16 cellular contexts compared by ENCODE assay signal in genomic region chr19:17322854-17323253, GRCh38. TPM values are rescaled to one million over a fixed set of nuclear protein-coding genes. Genes with fewer than 3 reads are reported as not detected.
DNase-seq lines count a peak whose midpoint lies in the region; ATAC-seq and TF ChIP-seq lines count a peak whose summit lies in the region.
"Had no signal": no experiment of that assay in that cellular context is flagged by ENCODE, and none has a peak within 500 bp of the region (broad histone marks: within the 10 kb centered on the region; RNA-seq: fewer than 3 reads in every experiment).

No MANE protein-coding gene starts in this region.

- peak overlapping the region in 3 of 5 donors; percentile 39 to 54 (median 47) for H3K27ac ChIP-seq in adrenal gland
- H3K27ac ChIP-seq: epithelial cell of prostate had no signal

- H3K36me3 Mint-ChIP-seq in activated T-cell treated with anti-CD3 and anti-CD28 coated beads, Interleukin-2, amount 50 U/mL, for 72 hours (ENCODE audit: insufficient read depth in 2 of 2), result peaks cover 1 to 3% of the 10 kb centered on the region in 2 donors
- H3K36me3 Mint-ChIP-seq in activated T-cell treated with anti-CD3 and anti-CD28 coated beads, Interleukin-2, amount 50 U/mL, for 4 hours (ENCODE audit: insufficient read depth), result peaks cover 7% of the 10 kb centered on the region
- peaks cover 51% of the 10 kb centered on the region for H3K36me3 Mint-ChIP-seq in stimulated activated effector memory CD8-positive, alpha-beta T cell treated with anti-CD3 and anti-CD28 coated beads, Interleukin-12 subunit alpha, Interleukin-12 subunit beta, amount 100 ng/mL, for 72 hours

- intact Hi-C loops in adrenal gland (cut with DNase I), result no loop called here
- intact Hi-C loops in head of caudate nucleus (cut with DNase I), result no loop called here

- H3K36me3 ChIP-seq in adrenal gland (replicated peaks in 1 of 2), result peaks cover 0 to 20% of the 10 kb centered on the region in 2 donors

- peak overlapping the region; percentile 73 for H3K27ac Mint-ChIP-seq in activated T-cell treated with anti-CD3 and anti-CD28 coated beads, Interleukin-2, amount 50 U/mL, for 72 hours
- peak overlapping the region; percentile 26 for H3K27ac Mint-ChIP-seq in stimulated activated effector memory CD8-positive, alpha-beta T cell treated with anti-CD3 and anti-CD28 coated beads, Interleukin-12 subunit alpha, Interleukin-12 subunit beta, amount 100 ng/mL, for 72 hours

- H3K9me3 ChIP-seq in adrenal gland (replicated peaks in 1 of 3), result no peaks in the 10 kb centered on the region
- H3K9me3 ChIP-seq: A549, Caco-2 had no signal

- H3K27me3 ChIP-seq in adrenal gland, result no peaks in the 10 kb centered on the region

- H3K27me3 Mint-ChIP-seq in activated T-cell treated with anti-CD3 and anti-CD28 coated beads, Interleukin-2, amount 50 U/mL, for 72 hours (ENCODE audit: low read depth), result no peaks in the 10 kb centered on the region
- H3K27me3 Mint-ChIP-seq in activated T-cell treated with anti-CD3 and anti-CD28 coated beads, Interleukin-2, amount 50 U/mL, for 4 hours (ENCODE audit: low read depth), result no peaks in the 10 kb centered on the region

- no peak for TF ChIP-seq POLR2A in adrenal gland (IDR thresholded peaks at IDR 0.05)

- 34 to 66% (median 62%) methylated on average over 4 to 10 of the region's 10 CpGs for WGBS in adrenal gland, 4 donors

- no peak for DNase-seq in activated T-cell treated with anti-CD3 and anti-CD28 coated beads, Interleukin-2, amount 50 U/mL, for 72 hours
- no peak for DNase-seq in activated T-cell treated with anti-CD3 and anti-CD28 coated beads, Interleukin-2, amount 50 U/mL, for 4 hours
- peak in 3 of 7 donors; percentile 58 to 69 (median 65) for DNase-seq in adrenal gland
- DNase-seq in head of caudate nucleus, result peak in 25 of 42 donors; percentile 19 to 77 (median 51)
- no peak for DNase-seq in stimulated activated effector memory CD8-positive, alpha-beta T cell treated with anti-CD3 and anti-CD28 coated beads, Interleukin-12 subunit alpha, Interleukin-12 subunit beta, amount 100 ng/mL, for 72 hours (ENCODE audit: low spot score in 2 of 2)
- no peak for DNase-seq in NCI-H2171 (lab: John Stamatoyannopoulos, UW)
- DNase-seq in GM10266 (ENCODE audit: extremely low spot score), result no peak
- DNase-seq: activated CD4-positive, alpha-beta T cell treated with anti-CD3 and anti-CD28 coated beads, Interleukin-2, amount 50 U/mL, for 4 hours; activated effector memory CD4-positive, alpha-beta T cell treated with anti-CD3 and anti-CD28 coated beads, Interleukin-2, amount 50 U/mL, for 16 hours; Caco-2; GDM1; NCI-H1092 treated with DMSO at 0.1 percent for 48 hours; NCI-H2227 treated with DMSO at 0.1 percent for 48 hours had no signal

- H3K4me1 Mint-ChIP-seq in activated T-cell treated with anti-CD3 and anti-CD28 coated beads, Interleukin-2, amount 50 U/mL, for 72 hours (ENCODE audit: low read depth), result peaks cover 5% of the 10 kb centered on the region
- H3K4me1 Mint-ChIP-seq in activated T-cell treated with anti-CD3 and anti-CD28 coated beads, Interleukin-2, amount 50 U/mL, for 4 hours (ENCODE audit: low read depth), result peaks cover 6% of the 10 kb centered on the region
- H3K4me1 Mint-ChIP-seq in stimulated activated effector memory CD8-positive, alpha-beta T cell treated with anti-CD3 and anti-CD28 coated beads, Interleukin-12 subunit alpha, Interleukin-12 subunit beta, amount 100 ng/mL, for 72 hours, result peaks cover 8% of the 10 kb centered on the region

- H3K4me1 ChIP-seq in adrenal gland (replicated peaks in 1 of 2), result peaks cover 0 to 17% of the 10 kb centered on the region in 2 donors

- TF ChIP-seq CTCF in adrenal gland (IDR thresholded peaks at IDR 0.05) (no peak), GM10266 (IDR thresholded peaks at IDR 0.05; ENCODE audit: control insufficient read depth, insufficient read depth, low read depth, missing control alignments) (no peak)

- ATAC-seq in activated T-cell treated with anti-CD3 and anti-CD28 coated beads, Interleukin-2, amount 50 U/mL, for 72 hours (replicated peaks in 1 of 2), result no peak
- ATAC-seq in activated T-cell treated with anti-CD3 and anti-CD28 coated beads, Interleukin-2, amount 50 U/mL, for 4 hours, result no peak
- no peak for ATAC-seq in stimulated activated effector memory CD8-positive, alpha-beta T cell treated with anti-CD3 and anti-CD28 coated beads, Interleukin-12 subunit alpha, Interleukin-12 subunit beta, amount 100 ng/mL, for 72 hours
- ATAC-seq in GM21367 (IDR thresholded peaks at IDR 0.05; ENCODE audit: unreplicated experiment), result no peak

- H3K4me3 ChIP-seq in adrenal gland, result no peak overlapping the region
- H3K4me3 ChIP-seq: A549 had no signal

- peak overlapping the region in 1 of 2 donors; percentile 67 for H3K4me3 Mint-ChIP-seq in activated T-cell treated with anti-CD3 and anti-CD28 coated beads, Interleukin-2, amount 50 U/mL, for 72 hours
- H3K4me3 Mint-ChIP-seq in activated T-cell treated with anti-CD3 and anti-CD28 coated beads, Interleukin-2, amount 50 U/mL, for 4 hours, result no peak overlapping the region
- H3K4me3 Mint-ChIP-seq in stimulated activated effector memory CD8-positive, alpha-beta T cell treated with anti-CD3 and anti-CD28 coated beads, Interleukin-12 subunit alpha, Interleukin-12 subunit beta, amount 100 ng/mL, for 72 hours, result no peak overlapping the region

- H3K9me3 Mint-ChIP-seq in activated T-cell treated with anti-CD3 and anti-CD28 coated beads, Interleukin-2, amount 50 U/mL, for 72 hours, result no peaks in the 10 kb centered on the region
- H3K9me3 Mint-ChIP-seq in activated T-cell treated with anti-CD3 and anti-CD28 coated beads, Interleukin-2, amount 50 U/mL, for 4 hours, result no peaks in the 10 kb centered on the region
- no peaks in the 10 kb centered on the region for H3K9me3 Mint-ChIP-seq in stimulated activated effector memory CD8-positive, alpha-beta T cell treated with anti-CD3 and anti-CD28 coated beads, Interleukin-12 subunit alpha, Interleukin-12 subunit beta, amount 100 ng/mL, for 72 hours

RNA-seq across cellular contexts. Expression of gene ANO8, which starts 11.8 kb away (rescaled TPM):
- 10 to 100 TPM; 11.1 to 13.7 TPM for total RNA-seq in activated T-cell treated with anti-CD3 and anti-CD28 coated beads, Interleukin-2, amount 50 U/mL, for 72 hours
- total RNA-seq in activated T-cell treated with anti-CD3 and anti-CD28 coated beads, Interleukin-2, amount 50 U/mL, for 4 hours, result 1 to 10 TPM; 2.8 to 3.0 (median 2.9) TPM
- 10 to 100 TPM; 18.4 to 78.0 (median 27.9) TPM for total RNA-seq in adrenal gland
- 10 to 100 TPM in 2 of 3 donors, 1 to 10 TPM in 1; 4.4 to 70.7 (median 33.0) TPM for polyA plus RNA-seq in adrenal gland

RNA-seq across cellular contexts. Expression of gene DDA1, which starts 13.5 kb away (rescaled TPM):
- 10 to 100 TPM; 29.6 to 40.2 TPM for total RNA-seq in activated T-cell treated with anti-CD3 and anti-CD28 coated beads, Interleukin-2, amount 50 U/mL, for 72 hours
- total RNA-seq in activated T-cell treated with anti-CD3 and anti-CD28 coated beads, Interleukin-2, amount 50 U/mL, for 4 hours, result 10 to 100 TPM; 53.1 to 58.1 (median 53.4) TPM
- total RNA-seq in adrenal gland, result 10 to 100 TPM in 7 of 8 donors, 1 to 10 TPM in 1; 6.8 to 54.9 (median 38.7) TPM
- polyA plus RNA-seq in adrenal gland, result 10 to 100 TPM; 40.3 to 71.4 (median 50.4) TPM

RNA-seq across cellular contexts. Expression of gene GTPBP3, which starts 14.5 kb away (rescaled TPM):
- total RNA-seq in activated T-cell treated with anti-CD3 and anti-CD28 coated beads, Interleukin-2, amount 50 U/mL, for 72 hours, result 10 to 100 TPM; 26.0 to 39.1 TPM
- 100 to 1,000 TPM in 2 of 3 donors, 10 to 100 TPM in 1; 96.4 to 122 (median 106) TPM for total RNA-seq in activated T-cell treated with anti-CD3 and anti-CD28 coated beads, Interleukin-2, amount 50 U/mL, for 4 hours
- 10 to 100 TPM; 18.9 to 50.4 (median 27.9) TPM for total RNA-seq in adrenal gland
- polyA plus RNA-seq in adrenal gland, result 10 to 100 TPM in 2 of 3 donors, 1 to 10 TPM in 1; 5.5 to 36.8 (median 19.0) TPM

RNA-seq across cellular contexts. Expression of gene MRPL34, which starts 17.2 kb away (rescaled TPM):
- 10 to 100 TPM; 75.0 to 75.8 TPM for total RNA-seq in activated T-cell treated with anti-CD3 and anti-CD28 coated beads, Interleukin-2, amount 50 U/mL, for 72 hours
- 100 to 1,000 TPM; 111 to 137 (median 126) TPM for total RNA-seq in activated T-cell treated with anti-CD3 and anti-CD28 coated beads, Interleukin-2, amount 50 U/mL, for 4 hours
- 100 to 1,000 TPM; 126 to 358 (median 170) TPM for total RNA-seq in adrenal gland
- 100 to 1,000 TPM; 101 to 144 (median 121) TPM for polyA plus RNA-seq in adrenal gland

RNA-seq across cellular contexts. Expression of gene ABHD8, which starts 19.6 kb away (rescaled TPM):
- total RNA-seq in activated T-cell treated with anti-CD3 and anti-CD28 coated beads, Interleukin-2, amount 50 U/mL, for 72 hours, result 10 to 100 TPM; 16.1 to 16.6 TPM
- 1 to 10 TPM; 3.6 to 4.5 (median 3.7) TPM for total RNA-seq in activated T-cell treated with anti-CD3 and anti-CD28 coated beads, Interleukin-2, amount 50 U/mL, for 4 hours
- total RNA-seq in adrenal gland, result 10 to 100 TPM; 24.7 to 60.0 (median 42.1) TPM
- 10 to 100 TPM in 2 of 3 donors, 1 to 10 TPM in 1; 2.3 to 33.1 (median 32.0) TPM for polyA plus RNA-seq in adrenal gland

Comparison
In these comparisons a context has a peak if more than half of its experiments do, and no peak if none do; other contexts are left out.
1. DNase-seq: peak in head of caudate nucleus (25 of 42); none in activated T-cell treated with anti-CD3 and anti-CD28 coated beads, Interleukin-2, amount 50 U/mL, for 72 hours (0 of 2), activated T-cell treated with anti-CD3 and anti-CD28 coated beads, Interleukin-2, amount 50 U/mL, for 4 hours (single experiment), stimulated activated effector memory CD8-positive, alpha-beta T cell treated with anti-CD3 and anti-CD28 coated beads, Interleukin-12 subunit alpha, Interleukin-12 subunit beta, amount 100 ng/mL, for 72 hours (0 of 2), NCI-H2171 (single experiment) and GM10266 (single experiment).